1 cellular context compared by ENCODE assay signal in the genomic region with DNA sequence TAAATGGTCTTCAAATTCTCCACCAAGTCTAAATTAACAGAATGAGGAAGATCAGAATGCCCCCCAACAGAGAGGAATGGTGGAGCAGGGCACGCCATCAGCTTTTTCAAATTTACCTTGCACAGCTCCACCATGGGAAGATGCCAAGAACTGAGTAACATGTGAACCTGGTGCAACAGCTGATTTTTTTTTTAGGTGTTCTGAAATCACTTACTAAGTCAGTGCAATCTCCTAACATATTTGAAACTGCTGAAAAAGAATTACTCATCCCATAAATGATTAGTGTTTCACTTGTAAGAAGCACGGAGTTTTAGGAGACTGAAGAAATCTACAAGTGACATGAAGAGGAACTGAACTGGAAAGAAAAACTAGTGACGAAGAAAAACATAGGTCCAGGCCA.
TF ChIP-seq lines count a peak whose summit lies in the region.

No MANE protein-coding gene starts in this region.

TF ChIP-seq in GM23338, 12 proteins besides CTCF, POLR2A, EP300 and RAD21 (continued from another document):
- TF ChIP-seq, protein P1, sequence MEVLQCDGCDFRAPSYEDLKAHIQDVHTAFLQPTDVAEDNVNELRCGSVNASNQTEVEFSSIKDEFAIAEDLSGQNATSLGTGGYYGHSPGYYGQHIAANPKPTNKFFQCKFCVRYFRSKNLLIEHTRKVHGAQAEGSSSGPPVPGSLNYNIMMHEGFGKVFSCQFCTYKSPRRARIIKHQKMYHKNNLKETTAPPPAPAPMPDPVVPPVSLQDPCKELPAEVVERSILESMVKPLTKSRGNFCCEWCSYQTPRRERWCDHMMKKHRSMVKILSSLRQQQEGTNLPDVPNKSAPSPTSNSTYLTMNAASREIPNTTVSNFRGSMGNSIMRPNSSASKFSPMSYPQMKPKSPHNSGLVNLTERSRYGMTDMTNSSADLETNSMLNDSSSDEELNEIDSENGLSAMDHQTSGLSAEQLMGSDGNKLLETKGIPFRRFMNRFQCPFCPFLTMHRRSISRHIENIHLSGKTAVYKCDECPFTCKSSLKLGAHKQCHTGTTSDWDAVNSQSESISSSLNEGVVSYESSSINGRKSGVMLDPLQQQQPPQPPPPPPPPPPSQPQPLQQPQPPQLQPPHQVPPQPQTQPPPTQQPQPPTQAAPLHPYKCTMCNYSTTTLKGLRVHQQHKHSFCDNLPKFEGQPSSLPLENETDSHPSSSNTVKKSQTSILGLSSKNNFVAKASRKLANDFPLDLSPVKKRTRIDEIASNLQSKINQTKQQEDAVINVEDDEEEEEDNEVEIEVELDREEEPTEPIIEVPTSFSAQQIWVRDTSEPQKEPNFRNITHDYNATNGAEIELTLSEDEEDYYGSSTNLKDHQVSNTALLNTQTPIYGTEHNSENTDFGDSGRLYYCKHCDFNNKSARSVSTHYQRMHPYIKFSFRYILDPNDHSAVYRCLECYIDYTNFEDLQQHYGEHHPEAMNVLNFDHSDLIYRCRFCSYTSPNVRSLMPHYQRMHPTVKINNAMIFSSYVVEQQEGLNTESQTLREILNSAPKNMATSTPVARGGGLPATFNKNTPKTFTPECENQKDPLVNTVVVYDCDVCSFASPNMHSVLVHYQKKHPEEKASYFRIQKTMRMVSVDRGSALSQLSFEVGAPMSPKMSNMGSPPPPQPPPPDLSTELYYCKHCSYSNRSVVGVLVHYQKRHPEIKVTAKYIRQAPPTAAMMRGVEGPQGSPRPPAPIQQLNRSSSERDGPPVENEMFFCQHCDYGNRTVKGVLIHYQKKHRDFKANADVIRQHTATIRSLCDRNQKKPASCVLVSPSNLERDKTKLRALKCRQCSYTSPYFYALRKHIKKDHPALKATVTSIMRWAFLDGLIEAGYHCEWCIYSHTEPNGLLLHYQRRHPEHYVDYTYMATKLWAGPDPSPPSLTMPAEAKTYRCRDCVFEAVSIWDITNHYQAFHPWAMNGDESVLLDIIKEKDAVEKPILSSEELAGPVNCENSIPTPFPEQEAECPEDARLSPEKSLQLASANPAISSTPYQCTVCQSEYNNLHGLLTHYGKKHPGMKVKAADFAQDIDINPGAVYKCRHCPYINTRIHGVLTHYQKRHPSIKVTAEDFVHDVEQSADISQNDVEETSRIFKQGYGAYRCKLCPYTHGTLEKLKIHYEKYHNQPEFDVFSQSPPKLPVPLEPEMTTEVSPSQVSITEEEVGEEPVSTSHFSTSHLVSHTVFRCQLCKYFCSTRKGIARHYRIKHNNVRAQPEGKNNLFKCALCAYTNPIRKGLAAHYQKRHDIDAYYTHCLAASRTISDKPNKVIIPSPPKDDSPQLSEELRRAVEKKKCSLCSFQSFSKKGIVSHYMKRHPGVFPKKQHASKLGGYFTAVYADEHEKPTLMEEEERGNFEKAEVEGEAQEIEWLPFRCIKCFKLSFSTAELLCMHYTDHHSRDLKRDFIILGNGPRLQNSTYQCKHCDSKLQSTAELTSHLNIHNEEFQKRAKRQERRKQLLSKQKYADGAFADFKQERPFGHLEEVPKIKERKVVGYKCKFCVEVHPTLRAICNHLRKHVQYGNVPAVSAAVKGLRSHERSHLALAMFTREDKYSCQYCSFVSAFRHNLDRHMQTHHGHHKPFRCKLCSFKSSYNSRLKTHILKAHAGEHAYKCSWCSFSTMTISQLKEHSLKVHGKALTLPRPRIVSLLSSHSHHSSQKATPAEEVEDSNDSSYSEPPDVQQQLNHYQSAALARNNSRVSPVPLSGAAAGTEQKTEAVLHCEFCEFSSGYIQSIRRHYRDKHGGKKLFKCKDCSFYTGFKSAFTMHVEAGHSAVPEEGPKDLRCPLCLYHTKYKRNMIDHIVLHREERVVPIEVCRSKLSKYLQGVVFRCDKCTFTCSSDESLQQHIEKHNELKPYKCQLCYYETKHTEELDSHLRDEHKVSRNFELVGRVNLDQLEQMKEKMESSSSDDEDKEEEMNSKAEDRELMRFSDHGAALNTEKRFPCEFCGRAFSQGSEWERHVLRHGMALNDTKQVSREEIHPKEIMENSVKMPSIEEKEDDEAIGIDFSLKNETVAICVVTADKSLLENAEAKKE (CRISPR knock-in tag; IDR thresholded peaks at IDR 0.05): no peak
TF ChIP-seq in GM23338: peak in this region for 0.
